In genomic region chr20:26208296-26209091, GRCh38 we compare ENCODE assay signal across 8 cellular contexts.
DNase-seq lines count a peak whose midpoint lies in the region; ATAC-seq and TF ChIP-seq lines count a peak whose summit lies in the region.

No MANE protein-coding gene starts in this region.

- no peak overlapping the region for H3K27ac Mint-ChIP-seq in mesothelial cell of epicardium

- H3K4me3 ChIP-seq in astrocyte of the cerebellum (ENCODE audit: low read depth, low read length) (peak overlapping the region; percentile 41), tibial nerve (peak overlapping the region; percentile 29 to 57 (median 42)), SJCRH30 (no peak overlapping the region)

- in situ Hi-C loops in astrocyte of the cerebellum (cut with HindIII; ENCODE audit: low sequenced_read_pairs) = no loop called here

- TF ChIP-seq EP300 in tibial nerve (IDR thresholded peaks at IDR 0.05) = no peak

- no peaks in the 10 kb centered on the region for H3K36me3 Mint-ChIP-seq in mesothelial cell of epicardium

- H3K27me3 Mint-ChIP-seq in mesothelial cell of epicardium (ENCODE audit: low read depth) = peaks cover 71% of the 10 kb centered on the region

- DNase-seq in AG08396 (ENCODE audit: low spot score) (peak; percentile 18), RPMI7951 (ENCODE audit: low read depth) (peak; percentile 40), astrocyte of the cerebellum (ENCODE audit: low read depth) (no peak), mesothelial cell of epicardium (ENCODE audit: low spot score in 2 of 2, unreplicated experiment in 2 of 2) (peak; percentile 20 to 49), tibial nerve (ENCODE audit: low spot score in 2 of 2) (no peak), SJCRH30 (no peak), HuH-7 (ENCODE audit: low spot score) (no peak)

- no peak for TF ChIP-seq CTCF in astrocyte of the cerebellum (IDR thresholded peaks at IDR 0.05; ENCODE audit: low read depth, low read length, missing control alignments)
- TF ChIP-seq CTCF in mesothelial cell of epicardium (IDR thresholded peaks at IDR 0.05; ENCODE audit: unreplicated experiment) = no peak
- no peak for TF ChIP-seq CTCF in tibial nerve (IDR thresholded peaks at IDR 0.05)

- ATAC-seq in HG02798 (IDR thresholded peaks at IDR 0.05; ENCODE audit: poor library complexity, unreplicated experiment) = no peak

- peak overlapping the region; percentile 52 for H3K4me3 Mint-ChIP-seq in mesothelial cell of epicardium

- H3K27ac ChIP-seq in tibial nerve (peak overlapping the region in 3 of 4 donors; percentile 5 to 33 (median 26)), SJCRH30 (no peak overlapping the region)

- H3K4me1 Mint-ChIP-seq in mesothelial cell of epicardium = peaks cover 6% of the 10 kb centered on the region

- no peaks in the 10 kb centered on the region for H3K9me3 Mint-ChIP-seq in mesothelial cell of epicardium

- no peak for TF ChIP-seq POLR2A in tibial nerve (IDR thresholded peaks at IDR 0.05)

- H3K4me1 ChIP-seq in tibial nerve (peaks cover 0 to 20% (median 0%) of the 10 kb centered on the region in 4 donors), SJCRH30 (no peaks in the 10 kb centered on the region)

- H3K27me3 ChIP-seq in tibial nerve (peaks cover 2 to 33% of the 10 kb centered on the region in 2 donors), SJCRH30 (no peaks in the 10 kb centered on the region)

- peaks cover 0 to under 1% (median 0%) of the 10 kb centered on the region in 4 donors for H3K9me3 ChIP-seq in tibial nerve
- H3K9me3 ChIP-seq in SJCRH30 (replicated peaks) = no peaks in the 10 kb centered on the region

- WGBS in tibial nerve, 2 donors = 5 to 6% methylated on average over 45 to 50 of the region's 91 CpGs

- no peaks in the 10 kb centered on the region for H3K36me3 ChIP-seq in tibial nerve
- H3K36me3 ChIP-seq in SJCRH30 = no peaks in the 10 kb centered on the region

Comparison
In these comparisons a context has a peak if more than half of its experiments do, and no peak if none do; other contexts are left out.
1. DNase-seq: peak in AG08396 (single experiment), RPMI7951 (single experiment) and mesothelial cell of epicardium (2 of 2); none in astrocyte of the cerebellum (single experiment), tibial nerve (0 of 2), SJCRH30 (0 of 2) and HuH-7 (single experiment).